ENCODE assay signal across 20 cellular contexts in the genomic region with DNA sequence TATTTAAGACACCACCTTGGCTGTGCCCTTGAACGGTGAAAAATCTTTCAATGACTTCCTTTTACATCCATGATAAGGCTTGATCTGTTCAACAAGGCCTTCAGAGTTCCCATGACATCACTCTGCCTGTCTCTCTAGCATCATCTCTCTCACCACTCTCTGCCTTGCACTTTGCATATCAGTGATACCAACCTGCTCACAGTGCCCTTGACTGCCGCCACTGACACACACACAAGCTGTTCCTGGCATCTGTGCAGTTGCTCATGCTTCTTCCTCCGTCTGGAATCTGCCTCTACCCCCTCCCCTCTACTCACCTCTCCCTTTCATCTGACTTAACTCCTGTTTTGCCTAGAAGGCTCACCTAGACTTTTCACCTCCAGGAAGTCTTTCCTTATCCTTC.
"Had no signal": no experiment of that assay in that cellular context is flagged by ENCODE, and none has a peak within 500 bp of the region (broad histone marks: within the 10 kb centered on the region; RNA-seq: fewer than 3 reads in every experiment).

No MANE protein-coding gene starts in this region.

- H3K4me1 Mint-ChIP-seq: activated CD4-positive, alpha-beta T cell treated with anti-CD3 and anti-CD28 coated beads, Interleukin-2, amount 10 ng/mL, durations not matched to agents 7 days and 5 days; activated naive CD8-positive, alpha-beta T cell treated with anti-CD3 and anti-CD28 coated beads for 36 hours had no signal

- H3K4me1 ChIP-seq: parathyroid adenoma had no signal

- H3K27ac ChIP-seq: brain microvascular endothelial cell, epithelial cell of prostate, gastrocnemius medialis, parathyroid adenoma, tibial nerve, vagina had no signal

- DNase-seq: activated CD4-positive, alpha-beta T cell treated with anti-CD3 and anti-CD28 coated beads, Interleukin-2, amount 10 ng/mL, durations not matched to agents 7 days and 5 days; activated CD4-positive, CD25-positive, alpha-beta regulatory T cell; activated CD8-positive, alpha-beta memory T cell treated with anti-CD3 and anti-CD28 coated beads, Interleukin-2, amount 50 U/mL, for 48 hours; activated naive CD8-positive, alpha-beta T cell treated with anti-CD3 and anti-CD28 coated beads for 36 hours; activated T-cell treated with anti-CD3 and anti-CD28 coated beads, Interleukin-2, amount 50 U/mL, for 72 hours; anterior cingulate cortex; brain microvascular endothelial cell; cerebellar nuclear complex; effector memory CD8-positive, alpha-beta T cell; gastrocnemius medialis; naive thymus-derived CD4-positive, alpha-beta T cell; stimulated activated CD4-positive, alpha-beta T cell treated with anti-CD3 and anti-CD28 coated beads, Interleukin-2, amount 100 ng/mL, for 48 hours; stimulated activated naive CD4-positive, alpha-beta T cell had no signal

- H3K27ac Mint-ChIP-seq: activated CD4-positive, alpha-beta T cell treated with anti-CD3 and anti-CD28 coated beads, Interleukin-2, amount 10 ng/mL, durations not matched to agents 7 days and 5 days; activated naive CD8-positive, alpha-beta T cell treated with anti-CD3 and anti-CD28 coated beads for 36 hours; activated T-cell treated with anti-CD3 and anti-CD28 coated beads, Interleukin-2, amount 50 U/mL, for 72 hours; dendritic cell treated with granulocyte-macrophage colony-stimulating factor and Interleukin-4, amounts not matched to agents 40 ng/mL and 50 ng/mL, for 4 days; effector memory CD8-positive, alpha-beta T cell; naive thymus-derived CD4-positive, alpha-beta T cell; T-helper 2 cell treated with Interferon-gamma antibody and Interleukin-4, amounts not matched to agents 5 μg/mL and 100 μg/mL, for 36 hours had no signal

- H3K9me3 ChIP-seq: gastrocnemius medialis, tibial nerve, vagina had no signal

- H3K4me3 ChIP-seq: gastrocnemius medialis, tibial nerve, vagina had no signal

- H3K27me3 ChIP-seq: brain microvascular endothelial cell, gastrocnemius medialis, tibial nerve, vagina had no signal

- H3K4me3 Mint-ChIP-seq: activated CD4-positive, alpha-beta T cell treated with anti-CD3 and anti-CD28 coated beads, Interleukin-2, amount 10 ng/mL, durations not matched to agents 7 days and 5 days; activated naive CD8-positive, alpha-beta T cell treated with anti-CD3 and anti-CD28 coated beads for 36 hours; activated T-cell treated with anti-CD3 and anti-CD28 coated beads, Interleukin-2, amount 50 U/mL, for 72 hours; dendritic cell treated with granulocyte-macrophage colony-stimulating factor and Interleukin-4, amounts not matched to agents 40 ng/mL and 50 ng/mL, for 4 days; effector memory CD8-positive, alpha-beta T cell; naive thymus-derived CD4-positive, alpha-beta T cell; T-helper 2 cell treated with Interferon-gamma antibody and Interleukin-4, amounts not matched to agents 5 μg/mL and 100 μg/mL, for 36 hours had no signal

- H3K36me3 Mint-ChIP-seq: activated naive CD8-positive, alpha-beta T cell treated with anti-CD3 and anti-CD28 coated beads for 36 hours; naive thymus-derived CD4-positive, alpha-beta T cell had no signal

- H3K9me3 Mint-ChIP-seq: activated CD4-positive, alpha-beta T cell treated with anti-CD3 and anti-CD28 coated beads, Interleukin-2, amount 10 ng/mL, durations not matched to agents 7 days and 5 days; activated naive CD8-positive, alpha-beta T cell treated with anti-CD3 and anti-CD28 coated beads for 36 hours; activated T-cell treated with anti-CD3 and anti-CD28 coated beads, Interleukin-2, amount 50 U/mL, for 72 hours; dendritic cell treated with granulocyte-macrophage colony-stimulating factor and Interleukin-4, amounts not matched to agents 40 ng/mL and 50 ng/mL, for 4 days; effector memory CD8-positive, alpha-beta T cell; naive thymus-derived CD4-positive, alpha-beta T cell; T-helper 2 cell treated with Interferon-gamma antibody and Interleukin-4, amounts not matched to agents 5 μg/mL and 100 μg/mL, for 36 hours had no signal

- ATAC-seq: activated T-cell treated with anti-CD3 and anti-CD28 coated beads, Interleukin-2, amount 50 U/mL, for 72 hours; effector memory CD8-positive, alpha-beta T cell; gastrocnemius medialis; left lobe of liver; naive thymus-derived CD4-positive, alpha-beta T cell had no signal

- H3K27me3 Mint-ChIP-seq: activated CD4-positive, alpha-beta T cell treated with anti-CD3 and anti-CD28 coated beads, Interleukin-2, amount 10 ng/mL, durations not matched to agents 7 days and 5 days had no signal

- H3K36me3 ChIP-seq: brain microvascular endothelial cell, gastrocnemius medialis, tibial nerve, vagina had no signal
